In the genomic region with DNA sequence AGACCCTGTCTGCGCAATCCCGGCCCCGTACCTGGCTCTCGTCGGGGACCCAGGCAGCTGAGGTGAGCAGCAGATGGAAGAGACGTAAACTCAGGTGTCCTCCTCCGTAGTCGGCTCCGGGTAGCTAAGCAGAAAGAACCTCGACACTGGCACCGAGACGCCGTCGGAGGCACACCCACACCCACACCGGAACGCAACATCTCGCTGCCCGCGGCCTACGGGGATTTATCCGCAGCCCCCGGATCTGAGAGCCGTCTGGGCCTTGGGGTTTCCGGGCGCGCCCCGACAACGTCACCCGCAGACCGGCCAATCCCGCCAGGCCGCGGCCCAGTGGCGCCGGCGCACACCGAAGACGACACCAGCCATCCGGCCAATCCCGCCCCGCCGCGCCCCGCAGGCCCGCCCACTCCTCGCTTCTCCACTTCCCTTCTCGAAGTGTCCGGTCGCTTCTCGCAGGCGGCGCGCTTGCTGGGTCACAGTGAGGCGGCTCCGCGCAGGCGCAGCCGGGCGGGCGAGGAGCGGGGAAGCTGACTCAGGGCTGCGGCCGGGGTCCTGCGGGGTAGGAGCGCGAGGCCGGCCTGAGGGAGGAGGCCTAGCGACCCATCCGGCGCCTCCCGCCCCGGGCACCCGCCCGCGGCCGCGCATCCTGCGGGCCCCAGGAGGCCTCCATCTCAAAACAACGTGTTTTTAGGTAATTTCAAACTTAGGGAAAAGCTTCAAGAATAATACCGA, we compare ENCODE assay signal across 1 cellular context.
TF ChIP-seq lines count a peak whose summit lies in the region.

A gene with protein sequence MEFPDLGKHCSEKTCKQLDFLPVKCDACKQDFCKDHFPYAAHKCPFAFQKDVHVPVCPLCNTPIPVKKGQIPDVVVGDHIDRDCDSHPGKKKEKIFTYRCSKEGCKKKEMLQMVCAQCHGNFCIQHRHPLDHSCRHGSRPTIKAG (minus strand): TSS at position 264 of the 732 bp plus-strand sequence. CDS start 1,984 bp downstream, outside the sequence.

TF ChIP-seq in HepG2, 621 proteins besides CTCF, POLR2A, EP300 and RAD21 (continued from another document and continues in another):
- TF ChIP-seq, protein P1, sequence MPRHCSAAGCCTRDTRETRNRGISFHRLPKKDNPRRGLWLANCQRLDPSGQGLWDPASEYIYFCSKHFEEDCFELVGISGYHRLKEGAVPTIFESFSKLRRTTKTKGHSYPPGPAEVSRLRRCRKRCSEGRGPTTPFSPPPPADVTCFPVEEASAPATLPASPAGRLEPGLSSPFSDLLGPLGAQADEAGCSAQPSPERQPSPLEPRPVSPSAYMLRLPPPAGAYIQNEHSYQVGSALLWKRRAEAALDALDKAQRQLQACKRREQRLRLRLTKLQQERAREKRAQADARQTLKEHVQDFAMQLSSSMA (CRISPR knock-in tag; IDR thresholded peaks at IDR 0.05), result 0 out of 2 replicates have a peak, but pooled peaks have one; percentile 49
- TF ChIP-seq ZNF431 (CRISPR knock-in tag; IDR thresholded peaks at IDR 0.05; ENCODE audit: borderline replicate concordance, low read depth), result peak; percentile 60; the same call in 1 of the 2 replicates
- TF ChIP-seq, protein P2, sequence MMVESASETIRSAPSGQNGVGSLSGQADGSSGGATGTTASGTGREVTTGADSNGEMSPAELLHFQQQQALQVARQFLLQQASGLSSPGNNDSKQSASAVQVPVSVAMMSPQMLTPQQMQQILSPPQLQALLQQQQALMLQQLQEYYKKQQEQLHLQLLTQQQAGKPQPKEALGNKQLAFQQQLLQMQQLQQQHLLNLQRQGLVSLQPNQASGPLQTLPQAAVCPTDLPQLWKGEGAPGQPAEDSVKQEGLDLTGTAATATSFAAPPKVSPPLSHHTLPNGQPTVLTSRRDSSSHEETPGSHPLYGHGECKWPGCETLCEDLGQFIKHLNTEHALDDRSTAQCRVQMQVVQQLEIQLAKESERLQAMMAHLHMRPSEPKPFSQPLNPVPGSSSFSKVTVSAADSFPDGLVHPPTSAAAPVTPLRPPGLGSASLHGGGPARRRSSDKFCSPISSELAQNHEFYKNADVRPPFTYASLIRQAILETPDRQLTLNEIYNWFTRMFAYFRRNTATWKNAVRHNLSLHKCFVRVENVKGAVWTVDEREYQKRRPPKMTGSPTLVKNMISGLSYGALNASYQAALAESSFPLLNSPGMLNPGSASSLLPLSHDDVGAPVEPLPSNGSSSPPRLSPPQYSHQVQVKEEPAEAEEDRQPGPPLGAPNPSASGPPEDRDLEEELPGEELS (CRISPR knock-in tag; IDR thresholded peaks at IDR 0.05), result no peak
- no peak; the same call in 1 of the 2 replicates for TF ChIP-seq KDM4B (CRISPR knock-in tag; IDR thresholded peaks at IDR 0.05)
- TF ChIP-seq ZNF713 (CRISPR knock-in tag; IDR thresholded peaks at IDR 0.05), result no peak; the same call in 1 of the 2 replicates
- TF ChIP-seq PCBP1 (IDR thresholded peaks at IDR 0.05; ENCODE audit: borderline replicate concordance, low read depth, low read length), result no peak
- TF ChIP-seq, protein P3, sequence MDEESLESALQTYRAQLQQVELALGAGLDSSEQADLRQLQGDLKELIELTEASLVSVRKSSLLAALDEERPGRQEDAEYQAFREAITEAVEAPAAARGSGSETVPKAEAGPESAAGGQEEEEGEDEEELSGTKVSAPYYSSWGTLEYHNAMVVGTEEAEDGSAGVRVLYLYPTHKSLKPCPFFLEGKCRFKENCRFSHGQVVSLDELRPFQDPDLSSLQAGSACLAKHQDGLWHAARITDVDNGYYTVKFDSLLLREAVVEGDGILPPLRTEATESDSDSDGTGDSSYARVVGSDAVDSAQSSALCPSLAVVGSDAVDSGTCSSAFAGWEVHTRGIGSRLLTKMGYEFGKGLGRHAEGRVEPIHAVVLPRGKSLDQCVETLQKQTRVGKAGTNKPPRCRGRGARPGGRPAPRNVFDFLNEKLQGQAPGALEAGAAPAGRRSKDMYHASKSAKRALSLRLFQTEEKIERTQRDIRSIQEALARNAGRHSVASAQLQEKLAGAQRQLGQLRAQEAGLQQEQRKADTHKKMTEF (CRISPR knock-in tag; IDR thresholded peaks at IDR 0.05), result peak; percentile 62; the same call in 1 of the 2 replicates
- TF ChIP-seq, protein P4, sequence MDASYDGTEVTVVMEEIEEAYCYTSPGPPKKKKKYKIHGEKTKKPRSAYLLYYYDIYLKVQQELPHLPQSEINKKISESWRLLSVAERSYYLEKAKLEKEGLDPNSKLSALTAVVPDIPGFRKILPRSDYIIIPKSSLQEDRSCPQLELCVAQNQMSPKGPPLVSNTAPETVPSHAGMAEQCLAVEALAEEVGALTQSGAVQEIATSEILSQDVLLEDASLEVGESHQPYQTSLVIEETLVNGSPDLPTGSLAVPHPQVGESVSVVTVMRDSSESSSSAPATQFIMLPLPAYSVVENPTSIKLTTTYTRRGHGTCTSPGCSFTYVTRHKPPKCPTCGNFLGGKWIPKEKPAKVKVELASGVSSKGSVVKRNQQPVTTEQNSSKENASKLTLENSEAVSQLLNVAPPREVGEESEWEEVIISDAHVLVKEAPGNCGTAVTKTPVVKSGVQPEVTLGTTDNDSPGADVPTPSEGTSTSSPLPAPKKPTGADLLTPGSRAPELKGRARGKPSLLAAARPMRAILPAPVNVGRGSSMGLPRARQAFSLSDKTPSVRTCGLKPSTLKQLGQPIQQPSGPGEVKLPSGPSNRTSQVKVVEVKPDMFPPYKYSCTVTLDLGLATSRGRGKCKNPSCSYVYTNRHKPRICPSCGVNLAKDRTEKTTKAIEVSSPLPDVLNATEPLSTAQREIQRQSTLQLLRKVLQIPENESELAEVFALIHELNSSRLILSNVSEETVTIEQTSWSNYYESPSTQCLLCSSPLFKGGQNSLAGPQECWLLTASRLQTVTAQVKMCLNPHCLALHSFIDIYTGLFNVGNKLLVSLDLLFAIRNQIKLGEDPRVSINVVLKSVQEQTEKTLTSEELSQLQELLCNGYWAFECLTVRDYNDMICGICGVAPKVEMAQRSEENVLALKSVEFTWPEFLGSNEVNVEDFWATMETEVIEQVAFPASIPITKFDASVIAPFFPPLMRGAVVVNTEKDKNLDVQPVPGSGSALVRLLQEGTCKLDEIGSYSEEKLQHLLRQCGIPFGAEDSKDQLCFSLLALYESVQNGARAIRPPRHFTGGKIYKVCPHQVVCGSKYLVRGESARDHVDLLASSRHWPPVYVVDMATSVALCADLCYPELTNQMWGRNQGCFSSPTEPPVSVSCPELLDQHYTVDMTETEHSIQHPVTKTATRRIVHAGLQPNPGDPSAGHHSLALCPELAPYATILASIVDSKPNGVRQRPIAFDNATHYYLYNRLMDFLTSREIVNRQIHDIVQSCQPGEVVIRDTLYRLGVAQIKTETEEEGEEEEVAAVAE (CRISPR knock-in tag; IDR thresholded peaks at IDR 0.05; ENCODE audit: borderline replicate concordance), result no peak
- no peak for TF ChIP-seq SMARCC2 (IDR thresholded peaks at IDR 0.05)
- no peak for TF ChIP-seq SNAI1 (CRISPR knock-in tag; IDR thresholded peaks at IDR 0.05; ENCODE audit: borderline replicate concordance)
- TF ChIP-seq MED13 (CRISPR knock-in tag; IDR thresholded peaks at IDR 0.05), result no peak
- 0 out of 2 replicates have a peak, but pooled peaks have one; percentile 36 for TF ChIP-seq ZBTB3 (CRISPR knock-in tag; IDR thresholded peaks at IDR 0.05; ENCODE audit: borderline replicate concordance, low read depth)
- TF ChIP-seq ATM (IDR thresholded peaks at IDR 0.05; ENCODE audit: borderline replicate concordance), result no peak
- TF ChIP-seq, protein P5, sequence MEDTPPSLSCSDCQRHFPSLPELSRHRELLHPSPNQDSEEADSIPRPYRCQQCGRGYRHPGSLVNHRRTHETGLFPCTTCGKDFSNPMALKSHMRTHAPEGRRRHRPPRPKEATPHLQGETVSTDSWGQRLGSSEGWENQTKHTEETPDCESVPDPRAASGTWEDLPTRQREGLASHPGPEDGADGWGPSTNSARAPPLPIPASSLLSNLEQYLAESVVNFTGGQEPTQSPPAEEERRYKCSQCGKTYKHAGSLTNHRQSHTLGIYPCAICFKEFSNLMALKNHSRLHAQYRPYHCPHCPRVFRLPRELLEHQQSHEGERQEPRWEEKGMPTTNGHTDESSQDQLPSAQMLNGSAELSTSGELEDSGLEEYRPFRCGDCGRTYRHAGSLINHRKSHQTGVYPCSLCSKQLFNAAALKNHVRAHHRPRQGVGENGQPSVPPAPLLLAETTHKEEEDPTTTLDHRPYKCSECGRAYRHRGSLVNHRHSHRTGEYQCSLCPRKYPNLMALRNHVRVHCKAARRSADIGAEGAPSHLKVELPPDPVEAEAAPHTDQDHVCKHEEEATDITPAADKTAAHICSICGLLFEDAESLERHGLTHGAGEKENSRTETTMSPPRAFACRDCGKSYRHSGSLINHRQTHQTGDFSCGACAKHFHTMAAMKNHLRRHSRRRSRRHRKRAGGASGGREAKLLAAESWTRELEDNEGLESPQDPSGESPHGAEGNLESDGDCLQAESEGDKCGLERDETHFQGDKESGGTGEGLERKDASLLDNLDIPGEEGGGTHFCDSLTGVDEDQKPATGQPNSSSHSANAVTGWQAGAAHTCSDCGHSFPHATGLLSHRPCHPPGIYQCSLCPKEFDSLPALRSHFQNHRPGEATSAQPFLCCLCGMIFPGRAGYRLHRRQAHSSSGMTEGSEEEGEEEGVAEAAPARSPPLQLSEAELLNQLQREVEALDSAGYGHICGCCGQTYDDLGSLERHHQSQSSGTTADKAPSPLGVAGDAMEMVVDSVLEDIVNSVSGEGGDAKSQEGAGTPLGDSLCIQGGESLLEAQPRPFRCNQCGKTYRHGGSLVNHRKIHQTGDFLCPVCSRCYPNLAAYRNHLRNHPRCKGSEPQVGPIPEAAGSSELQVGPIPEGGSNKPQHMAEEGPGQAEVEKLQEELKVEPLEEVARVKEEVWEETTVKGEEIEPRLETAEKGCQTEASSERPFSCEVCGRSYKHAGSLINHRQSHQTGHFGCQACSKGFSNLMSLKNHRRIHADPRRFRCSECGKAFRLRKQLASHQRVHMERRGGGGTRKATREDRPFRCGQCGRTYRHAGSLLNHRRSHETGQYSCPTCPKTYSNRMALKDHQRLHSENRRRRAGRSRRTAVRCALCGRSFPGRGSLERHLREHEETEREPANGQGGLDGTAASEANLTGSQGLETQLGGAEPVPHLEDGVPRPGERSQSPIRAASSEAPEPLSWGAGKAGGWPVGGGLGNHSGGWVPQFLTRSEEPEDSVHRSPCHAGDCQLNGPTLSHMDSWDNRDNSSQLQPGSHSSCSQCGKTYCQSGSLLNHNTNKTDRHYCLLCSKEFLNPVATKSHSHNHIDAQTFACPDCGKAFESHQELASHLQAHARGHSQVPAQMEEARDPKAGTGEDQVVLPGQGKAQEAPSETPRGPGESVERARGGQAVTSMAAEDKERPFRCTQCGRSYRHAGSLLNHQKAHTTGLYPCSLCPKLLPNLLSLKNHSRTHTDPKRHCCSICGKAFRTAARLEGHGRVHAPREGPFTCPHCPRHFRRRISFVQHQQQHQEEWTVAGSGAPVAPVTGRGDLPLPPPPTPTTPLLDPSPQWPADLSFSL (CRISPR knock-in tag; IDR thresholded peaks at IDR 0.05), result no peak
- no peak for TF ChIP-seq MIER2 (CRISPR knock-in tag; IDR thresholded peaks at IDR 0.05)
- TF ChIP-seq ETV6 (CRISPR knock-in tag; conservative IDR thresholded peaks at IDR 0.05), result no peak
- no peak for TF ChIP-seq TCF7L2 (IDR thresholded peaks at IDR 0.05; ENCODE audit: low read depth, low read length)
- peak; percentile 39; the same call in 1 of the 2 replicates for TF ChIP-seq RXRB (CRISPR knock-in tag; IDR thresholded peaks at IDR 0.05; ENCODE audit: borderline replicate concordance)
- TF ChIP-seq ZFYVE20 (CRISPR knock-in tag; IDR thresholded peaks at IDR 0.05; ENCODE audit: borderline replicate concordance, low read depth), result no peak
- TF ChIP-seq ZNF3 (CRISPR knock-in tag; IDR thresholded peaks at IDR 0.05), result no peak
- peak; percentile 94 for TF ChIP-seq GABPB1 (CRISPR knock-in tag; IDR thresholded peaks at IDR 0.05)
- TF ChIP-seq REL (CRISPR knock-in tag; conservative IDR thresholded peaks at IDR 0.05), result no peak; the same call in 1 of the 2 replicates
- TF ChIP-seq ZNF329 (CRISPR knock-in tag; IDR thresholded peaks at IDR 0.05; ENCODE audit: low read depth), result no peak
- TF ChIP-seq MED8 (CRISPR knock-in tag; IDR thresholded peaks at IDR 0.05; ENCODE audit: insufficient replicate concordance), result peak; percentile 66
- no peak for TF ChIP-seq ZNF878 (CRISPR knock-in tag; IDR thresholded peaks at IDR 0.05)
- peak; percentile 14; the same call in 1 of the 2 replicates for TF ChIP-seq ZFP90 (CRISPR knock-in tag; IDR thresholded peaks at IDR 0.05; ENCODE audit: borderline replicate concordance)
- TF ChIP-seq, protein P6, sequence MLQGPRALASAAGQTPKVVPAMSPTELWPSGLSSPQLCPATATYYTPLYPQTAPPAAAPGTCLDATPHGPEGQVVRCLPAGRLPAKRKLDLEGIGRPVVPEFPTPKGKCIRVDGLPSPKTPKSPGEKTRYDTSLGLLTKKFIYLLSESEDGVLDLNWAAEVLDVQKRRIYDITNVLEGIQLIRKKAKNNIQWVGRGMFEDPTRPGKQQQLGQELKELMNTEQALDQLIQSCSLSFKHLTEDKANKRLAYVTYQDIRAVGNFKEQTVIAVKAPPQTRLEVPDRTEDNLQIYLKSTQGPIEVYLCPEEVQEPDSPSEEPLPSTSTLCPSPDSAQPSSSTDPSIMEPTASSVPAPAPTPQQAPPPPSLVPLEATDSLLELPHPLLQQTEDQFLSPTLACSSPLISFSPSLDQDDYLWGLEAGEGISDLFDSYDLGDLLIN (CRISPR knock-in tag; IDR thresholded peaks at IDR 0.05; ENCODE audit: borderline replicate concordance), result no peak
- TF ChIP-seq ZSCAN29 (CRISPR knock-in tag; conservative IDR thresholded peaks at IDR 0.05), result no peak
- no peak for TF ChIP-seq KDM1A (CRISPR knock-in tag; IDR thresholded peaks at IDR 0.05)
- TF ChIP-seq, protein P7, sequence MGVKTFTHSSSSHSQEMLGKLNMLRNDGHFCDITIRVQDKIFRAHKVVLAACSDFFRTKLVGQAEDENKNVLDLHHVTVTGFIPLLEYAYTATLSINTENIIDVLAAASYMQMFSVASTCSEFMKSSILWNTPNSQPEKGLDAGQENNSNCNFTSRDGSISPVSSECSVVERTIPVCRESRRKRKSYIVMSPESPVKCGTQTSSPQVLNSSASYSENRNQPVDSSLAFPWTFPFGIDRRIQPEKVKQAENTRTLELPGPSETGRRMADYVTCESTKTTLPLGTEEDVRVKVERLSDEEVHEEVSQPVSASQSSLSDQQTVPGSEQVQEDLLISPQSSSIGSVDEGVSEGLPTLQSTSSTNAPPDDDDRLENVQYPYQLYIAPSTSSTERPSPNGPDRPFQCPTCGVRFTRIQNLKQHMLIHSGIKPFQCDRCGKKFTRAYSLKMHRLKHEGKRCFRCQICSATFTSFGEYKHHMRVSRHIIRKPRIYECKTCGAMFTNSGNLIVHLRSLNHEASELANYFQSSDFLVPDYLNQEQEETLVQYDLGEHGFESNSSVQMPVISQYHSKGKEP (CRISPR knock-in tag; IDR thresholded peaks at IDR 0.05), result no peak
- peak; percentile 91 for TF ChIP-seq ZSCAN22 (CRISPR knock-in tag; IDR thresholded peaks at IDR 0.05)
- no peak for TF ChIP-seq MATR3 (CRISPR knock-in tag; IDR thresholded peaks at IDR 0.05)
- peak; percentile 72 for TF ChIP-seq TBX2 (CRISPR knock-in tag; IDR thresholded peaks at IDR 0.05; ENCODE audit: borderline replicate concordance)
- no peak for TF ChIP-seq ZNF260 (CRISPR knock-in tag; IDR thresholded peaks at IDR 0.05; ENCODE audit: borderline replicate concordance, low read depth)
- 0 out of 2 replicates have a peak, but pooled peaks have one; percentile 20 for TF ChIP-seq ZSCAN21 (CRISPR knock-in tag; IDR thresholded peaks at IDR 0.05; ENCODE audit: borderline replicate concordance)
- TF ChIP-seq HMG20A (CRISPR knock-in tag; IDR thresholded peaks at IDR 0.05; ENCODE audit: borderline replicate concordance), result no peak
- 0 out of 2 replicates have a peak, but pooled peaks have one; percentile 30 for TF ChIP-seq ZNF234 (CRISPR knock-in tag; conservative IDR thresholded peaks at IDR 0.05)
- no peak for TF ChIP-seq ZNF670 (CRISPR knock-in tag; IDR thresholded peaks at IDR 0.05; ENCODE audit: borderline replicate concordance)
